1 cellular context compared by ENCODE assay signal in genomic region chr1:112619518-112620458, GRCh38.
TF ChIP-seq lines count a peak whose summit lies in the region.

CAPZA1 (plus strand) TSS chr1:112619832; CDS start chr1:112619845, 13 bp downstream.

TF ChIP-seq in HepG2, 621 proteins besides CTCF, POLR2A, EP300 and RAD21 (continued from another document and continues in another):
- TF ChIP-seq ZNF407 (CRISPR knock-in tag; IDR thresholded peaks at IDR 0.05; ENCODE audit: not compliant biosample characterization) (no peak), ZBTB8A (CRISPR knock-in tag; IDR thresholded peaks at IDR 0.05; ENCODE audit: borderline replicate concordance, low read depth) (0 out of 2 replicates have a peak, but pooled peaks have one; percentile 26), ZNF251 (CRISPR knock-in tag; IDR thresholded peaks at IDR 0.05) (no peak), HOXA3 (CRISPR knock-in tag; IDR thresholded peaks at IDR 0.05) (peak; percentile 99), ZNF446 (CRISPR knock-in tag; IDR thresholded peaks at IDR 0.05) (0 out of 2 replicates have a peak, but pooled peaks have one; percentile 63), ZNF724P (CRISPR knock-in tag; IDR thresholded peaks at IDR 0.05; ENCODE audit: borderline replicate concordance) (no peak; the same call in 1 of the 2 replicates), SNAPC2 (CRISPR knock-in tag; IDR thresholded peaks at IDR 0.05) (0 out of 2 replicates have a peak, but pooled peaks have one; percentile 59), MAFF (IDR thresholded peaks at IDR 0.05; ENCODE audit: low read depth, low read length) (no peak), BRCA1 (CRISPR knock-in tag; IDR thresholded peaks at IDR 0.05) (no peak), NFIC (IDR thresholded peaks at IDR 0.05; ENCODE audit: low read length) (no peak), RBM22 (optimal IDR thresholded peaks at IDR 0.05; ENCODE audit: low read length) (no peak), ZNF780A (CRISPR knock-in tag; IDR thresholded peaks at IDR 0.05) (no peak), ZNF713 (CRISPR knock-in tag; IDR thresholded peaks at IDR 0.05) (no peak), SMYD3 (CRISPR knock-in tag; IDR thresholded peaks at IDR 0.05) (no peak), THAP8 (CRISPR knock-in tag; IDR thresholded peaks at IDR 0.05; ENCODE audit: borderline replicate concordance) (no peak; the same call in 1 of the 2 replicates), NCOR1 (IDR thresholded peaks at IDR 0.05; ENCODE audit: borderline replicate concordance, low read length) (no peak), GATA4 (IDR thresholded peaks at IDR 0.05; ENCODE audit: borderline replicate concordance, low read depth) (peak; percentile 47; the same call in 1 of the 2 replicates), TEAD2 (CRISPR knock-in tag; IDR thresholded peaks at IDR 0.05) (no peak), KDM3A (CRISPR knock-in tag; IDR thresholded peaks at IDR 0.05; ENCODE audit: low read depth) (no peak), ZNF543 (CRISPR knock-in tag; IDR thresholded peaks at IDR 0.05) (peak; percentile 69; the same call in 1 of the 2 replicates), ZBTB39 (CRISPR knock-in tag; IDR thresholded peaks at IDR 0.05) (0 out of 2 replicates have a peak, but pooled peaks have one; percentile 8), ZNF614 (CRISPR knock-in tag; IDR thresholded peaks at IDR 0.05; ENCODE audit: borderline replicate concordance) (no peak), ZNF569 (CRISPR knock-in tag; IDR thresholded peaks at IDR 0.05; ENCODE audit: borderline replicate concordance) (peak; percentile 74; the same call in 1 of the 2 replicates), ZNF512B (CRISPR knock-in tag; IDR thresholded peaks at IDR 0.05; ENCODE audit: borderline replicate concordance) (no peak), PHF20 (CRISPR knock-in tag; IDR thresholded peaks at IDR 0.05) (peak; percentile 61; the same call in 1 of the 2 replicates), SETDB1 (CRISPR knock-in tag; IDR thresholded peaks at IDR 0.05; ENCODE audit: borderline replicate concordance) (no peak), ZNF788 (CRISPR knock-in tag; IDR thresholded peaks at IDR 0.05; ENCODE audit: borderline replicate concordance) (0 out of 2 replicates have a peak, but pooled peaks have one; percentile 32), PHF21A (CRISPR knock-in tag; IDR thresholded peaks at IDR 0.05) (peak; percentile 49; the same call in 1 of the 2 replicates), E2F5 (CRISPR knock-in tag; conservative IDR thresholded peaks at IDR 0.05) (0 out of 2 replicates have a peak, but pooled peaks have one; percentile 36), ZBTB21 (CRISPR knock-in tag; IDR thresholded peaks at IDR 0.05) (peak; percentile 99), KLF6 (CRISPR knock-in tag; IDR thresholded peaks at IDR 0.05) (no peak; the same call in 1 of the 2 replicates), ZNF775 (CRISPR knock-in tag; IDR thresholded peaks at IDR 0.05; ENCODE audit: borderline replicate concordance) (0 out of 2 replicates have a peak, but pooled peaks have one; percentile 15), THYN1 (CRISPR knock-in tag; IDR thresholded peaks at IDR 0.05; ENCODE audit: borderline replicate concordance, low read depth) (no peak), HNRNPH1 (optimal IDR thresholded peaks at IDR 0.05; ENCODE audit: low read depth, low read length) (no peak), PRDM15 (CRISPR knock-in tag; IDR thresholded peaks at IDR 0.05) (no peak)
- TF ChIP-seq, protein P1, sequence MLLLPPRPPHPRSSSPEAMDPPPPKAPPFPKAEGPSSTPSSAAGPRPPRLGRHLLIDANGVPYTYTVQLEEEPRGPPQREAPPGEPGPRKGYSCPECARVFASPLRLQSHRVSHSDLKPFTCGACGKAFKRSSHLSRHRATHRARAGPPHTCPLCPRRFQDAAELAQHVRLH (CRISPR knock-in tag; IDR thresholded peaks at IDR 0.05; ENCODE audit: borderline replicate concordance, low read depth), result peak; percentile 76; the same call in 1 of the 2 replicates
- TF ChIP-seq, protein P2, sequence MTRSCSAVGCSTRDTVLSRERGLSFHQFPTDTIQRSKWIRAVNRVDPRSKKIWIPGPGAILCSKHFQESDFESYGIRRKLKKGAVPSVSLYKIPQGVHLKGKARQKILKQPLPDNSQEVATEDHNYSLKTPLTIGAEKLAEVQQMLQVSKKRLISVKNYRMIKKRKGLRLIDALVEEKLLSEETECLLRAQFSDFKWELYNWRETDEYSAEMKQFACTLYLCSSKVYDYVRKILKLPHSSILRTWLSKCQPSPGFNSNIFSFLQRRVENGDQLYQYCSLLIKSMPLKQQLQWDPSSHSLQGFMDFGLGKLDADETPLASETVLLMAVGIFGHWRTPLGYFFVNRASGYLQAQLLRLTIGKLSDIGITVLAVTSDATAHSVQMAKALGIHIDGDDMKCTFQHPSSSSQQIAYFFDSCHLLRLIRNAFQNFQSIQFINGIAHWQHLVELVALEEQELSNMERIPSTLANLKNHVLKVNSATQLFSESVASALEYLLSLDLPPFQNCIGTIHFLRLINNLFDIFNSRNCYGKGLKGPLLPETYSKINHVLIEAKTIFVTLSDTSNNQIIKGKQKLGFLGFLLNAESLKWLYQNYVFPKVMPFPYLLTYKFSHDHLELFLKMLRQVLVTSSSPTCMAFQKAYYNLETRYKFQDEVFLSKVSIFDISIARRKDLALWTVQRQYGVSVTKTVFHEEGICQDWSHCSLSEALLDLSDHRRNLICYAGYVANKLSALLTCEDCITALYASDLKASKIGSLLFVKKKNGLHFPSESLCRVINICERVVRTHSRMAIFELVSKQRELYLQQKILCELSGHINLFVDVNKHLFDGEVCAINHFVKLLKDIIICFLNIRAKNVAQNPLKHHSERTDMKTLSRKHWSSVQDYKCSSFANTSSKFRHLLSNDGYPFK (CRISPR knock-in tag; IDR thresholded peaks at IDR 0.05; ENCODE audit: borderline replicate concordance), result 0 out of 2 replicates have a peak, but pooled peaks have one; percentile 17
